In genomic region chr1:52553372-52554266, GRCh38 we compare ENCODE assay signal across 8 cellular contexts. TPM values are rescaled to one million over a fixed set of nuclear protein-coding genes. Genes with fewer than 3 reads are reported as not detected.
DNase-seq lines count a peak whose midpoint lies in the region; ATAC-seq, FAIRE-seq and TF ChIP-seq lines count a peak whose summit lies in the region.

No MANE protein-coding gene starts in this region.

- peak overlapping the region; percentile 85 for H3K27ac ChIP-seq in 22Rv1

- FAIRE-seq in GM18507 (lab: Jason Lieb, UNC), result peak; percentile 74

- intact Hi-C loops in activated CD4-positive, alpha-beta T cell treated with anti-CD3 and anti-CD28 coated beads for 36 hours (cut with DNase I, micrococcal nuclease), result loop anchor here (1.0 to 10.0 kb wide), 23 partner anchors 36 to 771 kb away; partner anchors contain the start of genes CC2D1B (in 2 of the 2), GPX7 (in 2 of the 2), NRDC (in 2 of the 2) and ORC1 (in 2 of the 2)
- intact Hi-C loops in left colon (cut with DNase I, micrococcal nuclease), result no loop called here

- peaks cover 34% of the 10 kb centered on the region for H3K4me1 Mint-ChIP-seq in activated CD4-positive, alpha-beta T cell treated with anti-CD3 and anti-CD28 coated beads for 36 hours
- peaks cover 28% of the 10 kb centered on the region for H3K4me1 Mint-ChIP-seq in chondrocyte (ENCODE audit: low read depth)

- H3K36me3 Mint-ChIP-seq in activated CD4-positive, alpha-beta T cell treated with anti-CD3 and anti-CD28 coated beads for 36 hours (ENCODE audit: low read depth), result no peaks in the 10 kb centered on the region
- no peaks in the 10 kb centered on the region for H3K36me3 Mint-ChIP-seq in chondrocyte (ENCODE audit: low read depth)

- no peaks in the 10 kb centered on the region for H3K9me3 Mint-ChIP-seq in activated CD4-positive, alpha-beta T cell treated with anti-CD3 and anti-CD28 coated beads for 36 hours (ENCODE audit: low read depth)
- H3K9me3 Mint-ChIP-seq in chondrocyte (ENCODE audit: low read depth), result no peaks in the 10 kb centered on the region

- H3K4me3 Mint-ChIP-seq in activated CD4-positive, alpha-beta T cell treated with anti-CD3 and anti-CD28 coated beads for 36 hours, result no peak overlapping the region
- H3K4me3 Mint-ChIP-seq in chondrocyte (ENCODE audit: unreplicated experiment), result no peak overlapping the region

- H3K27me3 Mint-ChIP-seq in activated CD4-positive, alpha-beta T cell treated with anti-CD3 and anti-CD28 coated beads for 36 hours, result no peaks in the 10 kb centered on the region
- H3K27me3 Mint-ChIP-seq in chondrocyte (ENCODE audit: low read depth), result no peaks in the 10 kb centered on the region

- CTCF ChIA-PET in activated CD4-positive, alpha-beta T cell treated with anti-CD3 and anti-CD28 coated beads for 36 hours (lab: Charles Lee), result interaction anchor here (0.8 to 1.5 kb wide), 7 partner anchors 10 to 437 kb away, joined by 3 to 4 read pairs (median 3); no protein-coding TSS in a partner anchor

- peak overlapping the region; percentile 84 for H3K27ac Mint-ChIP-seq in activated CD4-positive, alpha-beta T cell treated with anti-CD3 and anti-CD28 coated beads for 36 hours
- H3K27ac Mint-ChIP-seq in chondrocyte (ENCODE audit: unreplicated experiment), result peak overlapping the region; percentile 88

- DNase-seq in GM18507 (ENCODE audit: extremely low spot score, insufficient read length, low read depth) (peak; percentile 67), NCI-H2227 treated with DMSO at 0.1 percent for 48 hours (lab: John Stamatoyannopoulos, UW) (peak; percentile 91), chondrocyte (ENCODE audit: low spot score) (peak; percentile 95), left colon (peak; percentile 83 to 88)
- DNase-seq in activated CD4-positive, alpha-beta T cell treated with anti-CD3 and anti-CD28 coated beads for 36 hours, result peak; percentile 96
- peak; percentile 67 to 74 for DNase-seq in stimulated activated CD4-positive, alpha-beta T cell treated with anti-CD3 and anti-CD28 coated beads, Interleukin-1b, Interleukin-23, amount 100 ng/mL, for 1 hour (ENCODE audit: low read depth in 2 of 2)

- POLR2A ChIA-PET in activated CD4-positive, alpha-beta T cell treated with anti-CD3 and anti-CD28 coated beads for 36 hours (lab: Charles Lee), result interaction anchor here (0.6 to 2.0 kb wide), 9 partner anchors 14 to 150 kb away, joined by 3 to 18 read pairs (median 5); partner anchors contain the start of genes ORC1, PRPF38A and SHISAL2A

- peak; percentile 62 for ATAC-seq in HG03066 (IDR thresholded peaks at IDR 0.05; ENCODE audit: low read depth, unreplicated experiment)
- peak; percentile 83 for ATAC-seq in activated CD4-positive, alpha-beta T cell treated with anti-CD3 and anti-CD28 coated beads for 36 hours
- peak; percentile 79 for ATAC-seq in left colon

- no peak for TF ChIP-seq CTCF in 22Rv1 (IDR thresholded peaks at IDR 0.05)
- peak; percentile 33 for TF ChIP-seq CTCF in chondrocyte (IDR thresholded peaks at IDR 0.05)

RNA-seq across cellular contexts. Expression of gene TUT4, which starts 0.7 kb away (rescaled TPM):
- total RNA-seq in activated CD4-positive, alpha-beta T cell treated with anti-CD3 and anti-CD28 coated beads for 36 hours, result 10 to 100 TPM; 61.6 to 71.7 TPM
- total RNA-seq in chondrocyte (40.9 to 48.9 TPM (median 42.9 TPM) in 3 replicates), left colon (10 to 100 TPM; 22.3 to 24.5 TPM)

RNA-seq across cellular contexts. Expression of gene GPX7, which starts 48.6 kb away (rescaled TPM):
- 10 to 100 TPM; 19.0 to 23.1 TPM for total RNA-seq in activated CD4-positive, alpha-beta T cell treated with anti-CD3 and anti-CD28 coated beads for 36 hours
- total RNA-seq in chondrocyte (43.7 to 83.8 TPM (median 82.9 TPM) in 3 replicates), left colon (1 to 10 TPM; 1.4 to 3.0 TPM)

Comparison
In these comparisons a context has a peak if more than half of its experiments do, and no peak if none do; other contexts are left out.
1. Peak in every context shown above with its lines: DNase-seq, ATAC-seq and H3K27ac ChIP-seq.
2. RNA of gene GPX7, which starts 48.6 kb away (total RNA-seq): 43.7 to 83.8 TPM in chondrocyte and 19.0 to 23.1 TPM in activated CD4-positive, alpha-beta T cell treated with anti-CD3 and anti-CD28 coated beads for 36 hours; 1.4 to 3.0 TPM in left colon; every median in the first group is over 4 times any median in the second.
3. intact Hi-C loops: an anchor here in activated CD4-positive, alpha-beta T cell treated with anti-CD3 and anti-CD28 coated beads for 36 hours (1.0 to 10.0 kb wide); none called in left colon.